ENCODE assay signal across 1 cellular context in the genomic region with DNA sequence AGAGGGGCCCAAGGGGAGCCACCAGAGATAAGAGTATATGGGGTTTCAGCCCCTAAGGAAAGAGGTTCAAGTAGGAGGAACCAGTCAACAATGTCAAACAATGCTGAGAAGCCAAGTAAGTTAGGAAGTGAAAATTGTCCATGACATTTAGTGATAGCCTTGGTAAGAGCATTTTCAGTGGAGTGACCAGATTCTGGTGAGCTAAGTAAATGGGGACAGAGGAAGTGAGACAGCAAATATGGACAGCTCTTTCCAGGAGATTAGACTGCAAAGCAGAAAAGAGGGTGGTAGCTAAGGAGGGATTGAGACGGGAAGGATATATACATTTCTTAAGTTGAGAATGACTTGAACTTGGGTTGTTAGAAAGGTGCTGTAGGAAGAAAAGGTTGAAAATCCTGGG.
TF ChIP-seq lines count a peak whose summit lies in the region.

No MANE protein-coding gene starts in this region.

TF ChIP-seq in K562, 482 proteins besides CTCF, POLR2A, EP300 and RAD21 (continued from another document and continues in another):
- TF ChIP-seq, protein P1, sequence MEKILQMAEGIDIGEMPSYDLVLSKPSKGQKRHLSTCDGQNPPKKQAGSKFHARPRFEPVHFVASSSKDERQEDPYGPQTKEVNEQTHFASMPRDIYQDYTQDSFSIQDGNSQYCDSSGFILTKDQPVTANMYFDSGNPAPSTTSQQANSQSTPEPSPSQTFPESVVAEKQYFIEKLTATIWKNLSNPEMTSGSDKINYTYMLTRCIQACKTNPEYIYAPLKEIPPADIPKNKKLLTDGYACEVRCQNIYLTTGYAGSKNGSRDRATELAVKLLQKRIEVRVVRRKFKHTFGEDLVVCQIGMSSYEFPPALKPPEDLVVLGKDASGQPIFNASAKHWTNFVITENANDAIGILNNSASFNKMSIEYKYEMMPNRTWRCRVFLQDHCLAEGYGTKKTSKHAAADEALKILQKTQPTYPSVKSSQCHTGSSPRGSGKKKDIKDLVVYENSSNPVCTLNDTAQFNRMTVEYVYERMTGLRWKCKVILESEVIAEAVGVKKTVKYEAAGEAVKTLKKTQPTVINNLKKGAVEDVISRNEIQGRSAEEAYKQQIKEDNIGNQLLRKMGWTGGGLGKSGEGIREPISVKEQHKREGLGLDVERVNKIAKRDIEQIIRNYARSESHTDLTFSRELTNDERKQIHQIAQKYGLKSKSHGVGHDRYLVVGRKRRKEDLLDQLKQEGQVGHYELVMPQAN (IDR thresholded peaks at IDR 0.05; ENCODE audit: borderline replicate concordance): no peak
- TF ChIP-seq, protein P2, sequence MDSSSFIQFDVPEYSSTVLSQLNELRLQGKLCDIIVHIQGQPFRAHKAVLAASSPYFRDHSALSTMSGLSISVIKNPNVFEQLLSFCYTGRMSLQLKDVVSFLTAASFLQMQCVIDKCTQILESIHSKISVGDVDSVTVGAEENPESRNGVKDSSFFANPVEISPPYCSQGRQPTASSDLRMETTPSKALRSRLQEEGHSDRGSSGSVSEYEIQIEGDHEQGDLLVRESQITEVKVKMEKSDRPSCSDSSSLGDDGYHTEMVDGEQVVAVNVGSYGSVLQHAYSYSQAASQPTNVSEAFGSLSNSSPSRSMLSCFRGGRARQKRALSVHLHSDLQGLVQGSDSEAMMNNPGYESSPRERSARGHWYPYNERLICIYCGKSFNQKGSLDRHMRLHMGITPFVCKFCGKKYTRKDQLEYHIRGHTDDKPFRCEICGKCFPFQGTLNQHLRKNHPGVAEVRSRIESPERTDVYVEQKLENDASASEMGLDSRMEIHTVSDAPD (CRISPR knock-in tag; IDR thresholded peaks at IDR 0.05): no peak
- TF ChIP-seq, protein P3, sequence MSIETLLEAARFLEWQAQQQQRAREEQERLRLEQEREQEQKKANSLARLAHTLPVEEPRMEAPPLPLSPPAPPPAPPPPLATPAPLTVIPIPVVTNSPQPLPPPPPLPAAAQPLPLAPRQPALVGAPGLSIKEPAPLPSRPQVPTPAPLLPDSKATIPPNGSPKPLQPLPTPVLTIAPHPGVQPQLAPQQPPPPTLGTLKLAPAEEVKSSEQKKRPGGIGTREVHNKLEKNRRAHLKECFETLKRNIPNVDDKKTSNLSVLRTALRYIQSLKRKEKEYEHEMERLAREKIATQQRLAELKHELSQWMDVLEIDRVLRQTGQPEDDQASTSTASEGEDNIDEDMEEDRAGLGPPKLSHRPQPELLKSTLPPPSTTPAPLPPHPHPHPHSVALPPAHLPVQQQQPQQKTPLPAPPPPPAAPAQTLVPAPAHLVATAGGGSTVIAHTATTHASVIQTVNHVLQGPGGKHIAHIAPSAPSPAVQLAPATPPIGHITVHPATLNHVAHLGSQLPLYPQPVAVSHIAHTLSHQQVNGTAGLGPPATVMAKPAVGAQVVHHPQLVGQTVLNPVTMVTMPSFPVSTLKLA (conservative IDR thresholded peaks at IDR 0.05): no peak
- TF ChIP-seq BHLHE40 (IDR thresholded peaks at IDR 0.05; ENCODE audit: low read length): no peak
- TF ChIP-seq MXI1 (IDR thresholded peaks at IDR 0.05; ENCODE audit: low read depth, low read length): no peak
- TF ChIP-seq, protein P4, sequence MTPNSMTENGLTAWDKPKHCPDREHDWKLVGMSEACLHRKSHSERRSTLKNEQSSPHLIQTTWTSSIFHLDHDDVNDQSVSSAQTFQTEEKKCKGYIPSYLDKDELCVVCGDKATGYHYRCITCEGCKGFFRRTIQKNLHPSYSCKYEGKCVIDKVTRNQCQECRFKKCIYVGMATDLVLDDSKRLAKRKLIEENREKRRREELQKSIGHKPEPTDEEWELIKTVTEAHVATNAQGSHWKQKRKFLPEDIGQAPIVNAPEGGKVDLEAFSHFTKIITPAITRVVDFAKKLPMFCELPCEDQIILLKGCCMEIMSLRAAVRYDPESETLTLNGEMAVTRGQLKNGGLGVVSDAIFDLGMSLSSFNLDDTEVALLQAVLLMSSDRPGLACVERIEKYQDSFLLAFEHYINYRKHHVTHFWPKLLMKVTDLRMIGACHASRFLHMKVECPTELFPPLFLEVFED (CRISPR knock-in tag; conservative IDR thresholded peaks at IDR 0.05): no peak
- no peak for TF ChIP-seq ZNF324 (CRISPR knock-in tag; IDR thresholded peaks at IDR 0.05)
- TF ChIP-seq, protein P5, sequence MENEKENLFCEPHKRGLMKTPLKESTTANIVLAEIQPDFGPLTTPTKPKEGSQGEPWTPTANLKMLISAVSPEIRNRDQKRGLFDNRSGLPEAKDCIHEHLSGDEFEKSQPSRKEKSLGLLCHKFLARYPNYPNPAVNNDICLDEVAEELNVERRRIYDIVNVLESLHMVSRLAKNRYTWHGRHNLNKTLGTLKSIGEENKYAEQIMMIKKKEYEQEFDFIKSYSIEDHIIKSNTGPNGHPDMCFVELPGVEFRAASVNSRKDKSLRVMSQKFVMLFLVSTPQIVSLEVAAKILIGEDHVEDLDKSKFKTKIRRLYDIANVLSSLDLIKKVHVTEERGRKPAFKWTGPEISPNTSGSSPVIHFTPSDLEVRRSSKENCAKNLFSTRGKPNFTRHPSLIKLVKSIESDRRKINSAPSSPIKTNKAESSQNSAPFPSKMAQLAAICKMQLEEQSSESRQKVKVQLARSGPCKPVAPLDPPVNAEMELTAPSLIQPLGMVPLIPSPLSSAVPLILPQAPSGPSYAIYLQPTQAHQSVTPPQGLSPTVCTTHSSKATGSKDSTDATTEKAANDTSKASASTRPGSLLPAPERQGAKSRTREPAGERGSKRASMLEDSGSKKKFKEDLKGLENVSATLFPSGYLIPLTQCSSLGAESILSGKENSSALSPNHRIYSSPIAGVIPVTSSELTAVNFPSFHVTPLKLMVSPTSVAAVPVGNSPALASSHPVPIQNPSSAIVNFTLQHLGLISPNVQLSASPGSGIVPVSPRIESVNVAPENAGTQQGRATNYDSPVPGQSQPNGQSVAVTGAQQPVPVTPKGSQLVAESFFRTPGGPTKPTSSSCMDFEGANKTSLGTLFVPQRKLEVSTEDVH (IDR thresholded peaks at IDR 0.05; ENCODE audit: low read depth, partially characterized antibody): no peak
- TF ChIP-seq E2F3 (CRISPR knock-in tag; IDR thresholded peaks at IDR 0.05): no peak
- TF ChIP-seq EZH2 (IDR thresholded peaks at IDR 0.05; ENCODE audit: borderline replicate concordance, low read depth, low read length): no peak
- no peak for TF ChIP-seq U2AF1 (optimal IDR thresholded peaks at IDR 0.05; ENCODE audit: low read depth, low read length)
- TF ChIP-seq, protein P6, sequence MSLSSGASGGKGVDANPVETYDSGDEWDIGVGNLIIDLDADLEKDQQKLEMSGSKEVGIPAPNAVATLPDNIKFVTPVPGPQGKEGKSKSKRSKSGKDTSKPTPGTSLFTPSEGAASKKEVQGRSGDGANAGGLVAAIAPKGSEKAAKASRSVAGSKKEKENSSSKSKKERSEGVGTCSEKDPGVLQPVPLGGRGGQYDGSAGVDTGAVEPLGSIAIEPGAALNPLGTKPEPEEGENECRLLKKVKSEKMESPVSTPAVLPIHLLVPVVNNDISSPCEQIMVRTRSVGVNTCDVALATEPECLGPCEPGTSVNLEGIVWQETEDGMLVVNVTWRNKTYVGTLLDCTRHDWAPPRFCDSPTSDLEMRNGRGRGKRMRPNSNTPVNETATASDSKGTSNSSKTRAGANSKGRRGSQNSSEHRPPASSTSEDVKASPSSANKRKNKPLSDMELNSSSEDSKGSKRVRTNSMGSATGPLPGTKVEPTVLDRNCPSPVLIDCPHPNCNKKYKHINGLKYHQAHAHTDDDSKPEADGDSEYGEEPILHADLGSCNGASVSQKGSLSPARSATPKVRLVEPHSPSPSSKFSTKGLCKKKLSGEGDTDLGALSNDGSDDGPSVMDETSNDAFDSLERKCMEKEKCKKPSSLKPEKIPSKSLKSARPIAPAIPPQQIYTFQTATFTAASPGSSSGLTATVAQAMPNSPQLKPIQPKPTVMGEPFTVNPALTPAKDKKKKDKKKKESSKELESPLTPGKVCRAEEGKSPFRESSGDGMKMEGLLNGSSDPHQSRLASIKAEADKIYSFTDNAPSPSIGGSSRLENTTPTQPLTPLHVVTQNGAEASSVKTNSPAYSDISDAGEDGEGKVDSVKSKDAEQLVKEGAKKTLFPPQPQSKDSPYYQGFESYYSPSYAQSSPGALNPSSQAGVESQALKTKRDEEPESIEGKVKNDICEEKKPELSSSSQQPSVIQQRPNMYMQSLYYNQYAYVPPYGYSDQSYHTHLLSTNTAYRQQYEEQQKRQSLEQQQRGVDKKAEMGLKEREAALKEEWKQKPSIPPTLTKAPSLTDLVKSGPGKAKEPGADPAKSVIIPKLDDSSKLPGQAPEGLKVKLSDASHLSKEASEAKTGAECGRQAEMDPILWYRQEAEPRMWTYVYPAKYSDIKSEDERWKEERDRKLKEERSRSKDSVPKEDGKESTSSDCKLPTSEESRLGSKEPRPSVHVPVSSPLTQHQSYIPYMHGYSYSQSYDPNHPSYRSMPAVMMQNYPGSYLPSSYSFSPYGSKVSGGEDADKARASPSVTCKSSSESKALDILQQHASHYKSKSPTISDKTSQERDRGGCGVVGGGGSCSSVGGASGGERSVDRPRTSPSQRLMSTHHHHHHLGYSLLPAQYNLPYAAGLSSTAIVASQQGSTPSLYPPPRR (CRISPR knock-in tag; IDR thresholded peaks at IDR 0.05; ENCODE audit: borderline replicate concordance): no peak
- TF ChIP-seq, protein P7, sequence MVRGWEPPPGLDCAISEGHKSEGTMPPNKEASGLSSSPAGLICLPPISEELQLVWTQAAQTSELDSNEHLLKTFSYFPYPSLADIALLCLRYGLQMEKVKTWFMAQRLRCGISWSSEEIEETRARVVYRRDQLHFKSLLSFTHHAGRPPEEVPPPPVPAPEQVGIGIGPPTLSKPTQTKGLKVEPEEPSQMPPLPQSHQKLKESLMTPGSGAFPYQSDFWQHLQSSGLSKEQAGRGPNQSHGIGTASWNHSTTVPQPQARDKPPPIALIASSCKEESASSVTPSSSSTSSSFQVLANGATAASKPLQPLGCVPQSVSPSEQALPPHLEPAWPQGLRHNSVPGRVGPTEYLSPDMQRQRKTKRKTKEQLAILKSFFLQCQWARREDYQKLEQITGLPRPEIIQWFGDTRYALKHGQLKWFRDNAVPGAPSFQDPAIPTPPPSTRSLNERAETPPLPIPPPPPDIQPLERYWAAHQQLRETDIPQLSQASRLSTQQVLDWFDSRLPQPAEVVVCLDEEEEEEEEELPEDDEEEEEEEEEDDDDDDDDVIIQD (CRISPR knock-in tag; IDR thresholded peaks at IDR 0.05): no peak
- no peak for TF ChIP-seq ILF3 (IDR thresholded peaks at IDR 0.05; ENCODE audit: borderline replicate concordance)
- TF ChIP-seq SMARCA5 (IDR thresholded peaks at IDR 0.05): no peak
- TF ChIP-seq SP1 (CRISPR knock-in tag; IDR thresholded peaks at IDR 0.05): no peak
- no peak for TF ChIP-seq ZNF668 (CRISPR knock-in tag; IDR thresholded peaks at IDR 0.05)
- TF ChIP-seq, protein P8, sequence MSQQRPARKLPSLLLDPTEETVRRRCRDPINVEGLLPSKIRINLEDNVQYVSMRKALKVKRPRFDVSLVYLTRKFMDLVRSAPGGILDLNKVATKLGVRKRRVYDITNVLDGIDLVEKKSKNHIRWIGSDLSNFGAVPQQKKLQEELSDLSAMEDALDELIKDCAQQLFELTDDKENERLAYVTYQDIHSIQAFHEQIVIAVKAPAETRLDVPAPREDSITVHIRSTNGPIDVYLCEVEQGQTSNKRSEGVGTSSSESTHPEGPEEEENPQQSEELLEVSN (IDR thresholded peaks at IDR 0.05; ENCODE audit: borderline replicate concordance in 1 of 2, extremely low read depth in 1 of 2, insufficient read depth in 1 of 2, insufficient read length in 1 of 2, low read depth in 1 of 2, low read length in 1 of 2, poor library complexity in 1 of 2, severe bottlenecking in 1 of 2): no peak
- no peak for TF ChIP-seq NFRKB (IDR thresholded peaks at IDR 0.05; ENCODE audit: low read depth)
- peak; percentile 59 for TF ChIP-seq MAFK (IDR thresholded peaks at IDR 0.05; ENCODE audit: low read length)
- no peak for TF ChIP-seq CEBPG (CRISPR knock-in tag; IDR thresholded peaks at IDR 0.05)
- TF ChIP-seq CEBPG (tag; conservative IDR thresholded peaks at IDR 0.05 in 1 of 2, IDR thresholded peaks at IDR 0.05 in 1 of 2): no peak
- no peak for TF ChIP-seq ELF4 (CRISPR knock-in tag; IDR thresholded peaks at IDR 0.05)
- TF ChIP-seq HDAC2 (IDR thresholded peaks at IDR 0.05): 0 out of 2 replicates have a peak, but pooled peaks have one; percentile 20
- no peak for TF ChIP-seq FOXA3 (CRISPR knock-in tag; conservative IDR thresholded peaks at IDR 0.05 in 1 of 2, IDR thresholded peaks at IDR 0.05 in 1 of 2)
- no peak for TF ChIP-seq CSDE1 (IDR thresholded peaks at IDR 0.05)
- TF ChIP-seq CHD1 (IDR thresholded peaks at IDR 0.05; ENCODE audit: low read length): no peak
- TF ChIP-seq ZNF583 (CRISPR knock-in tag; IDR thresholded peaks at IDR 0.05): no peak
- TF ChIP-seq ZNF175 (CRISPR knock-in tag; IDR thresholded peaks at IDR 0.05; ENCODE audit: low read depth): no peak
- no peak for TF ChIP-seq MYBL2 (IDR thresholded peaks at IDR 0.05; ENCODE audit: low read depth)
- no peak for TF ChIP-seq MYBL2 (CRISPR knock-in tag; IDR thresholded peaks at IDR 0.05; ENCODE audit: borderline replicate concordance)
- TF ChIP-seq, protein P9, sequence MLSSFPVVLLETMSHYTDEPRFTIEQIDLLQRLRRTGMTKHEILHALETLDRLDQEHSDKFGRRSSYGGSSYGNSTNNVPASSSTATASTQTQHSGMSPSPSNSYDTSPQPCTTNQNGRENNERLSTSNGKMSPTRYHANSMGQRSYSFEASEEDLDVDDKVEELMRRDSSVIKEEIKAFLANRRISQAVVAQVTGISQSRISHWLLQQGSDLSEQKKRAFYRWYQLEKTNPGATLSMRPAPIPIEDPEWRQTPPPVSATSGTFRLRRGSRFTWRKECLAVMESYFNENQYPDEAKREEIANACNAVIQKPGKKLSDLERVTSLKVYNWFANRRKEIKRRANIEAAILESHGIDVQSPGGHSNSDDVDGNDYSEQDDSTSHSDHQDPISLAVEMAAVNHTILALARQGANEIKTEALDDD (IDR thresholded peaks at IDR 0.05): peak; percentile 35; the same call in 1 of the 2 replicates
- TF ChIP-seq, protein P10, sequence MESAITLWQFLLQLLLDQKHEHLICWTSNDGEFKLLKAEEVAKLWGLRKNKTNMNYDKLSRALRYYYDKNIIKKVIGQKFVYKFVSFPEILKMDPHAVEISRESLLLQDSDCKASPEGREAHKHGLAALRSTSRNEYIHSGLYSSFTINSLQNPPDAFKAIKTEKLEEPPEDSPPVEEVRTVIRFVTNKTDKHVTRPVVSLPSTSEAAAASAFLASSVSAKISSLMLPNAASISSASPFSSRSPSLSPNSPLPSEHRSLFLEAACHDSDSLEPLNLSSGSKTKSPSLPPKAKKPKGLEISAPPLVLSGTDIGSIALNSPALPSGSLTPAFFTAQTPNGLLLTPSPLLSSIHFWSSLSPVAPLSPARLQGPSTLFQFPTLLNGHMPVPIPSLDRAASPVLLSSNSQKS (CRISPR knock-in tag; IDR thresholded peaks at IDR 0.05): no peak
- TF ChIP-seq DACH1 (IDR thresholded peaks at IDR 0.05; ENCODE audit: partially characterized antibody): no peak
- TF ChIP-seq ETV1 (tag; conservative IDR thresholded peaks at IDR 0.05; ENCODE audit: low read depth): peak; percentile 65
- no peak for TF ChIP-seq FOXM1 (IDR thresholded peaks at IDR 0.05; ENCODE audit: low read depth)
- no peak for TF ChIP-seq FOXM1 (CRISPR knock-in tag; IDR thresholded peaks at IDR 0.05; ENCODE audit: low read depth)
- no peak for TF ChIP-seq ZNF644 (tag; IDR thresholded peaks at IDR 0.05; ENCODE audit: low read depth)
- TF ChIP-seq, protein P11, sequence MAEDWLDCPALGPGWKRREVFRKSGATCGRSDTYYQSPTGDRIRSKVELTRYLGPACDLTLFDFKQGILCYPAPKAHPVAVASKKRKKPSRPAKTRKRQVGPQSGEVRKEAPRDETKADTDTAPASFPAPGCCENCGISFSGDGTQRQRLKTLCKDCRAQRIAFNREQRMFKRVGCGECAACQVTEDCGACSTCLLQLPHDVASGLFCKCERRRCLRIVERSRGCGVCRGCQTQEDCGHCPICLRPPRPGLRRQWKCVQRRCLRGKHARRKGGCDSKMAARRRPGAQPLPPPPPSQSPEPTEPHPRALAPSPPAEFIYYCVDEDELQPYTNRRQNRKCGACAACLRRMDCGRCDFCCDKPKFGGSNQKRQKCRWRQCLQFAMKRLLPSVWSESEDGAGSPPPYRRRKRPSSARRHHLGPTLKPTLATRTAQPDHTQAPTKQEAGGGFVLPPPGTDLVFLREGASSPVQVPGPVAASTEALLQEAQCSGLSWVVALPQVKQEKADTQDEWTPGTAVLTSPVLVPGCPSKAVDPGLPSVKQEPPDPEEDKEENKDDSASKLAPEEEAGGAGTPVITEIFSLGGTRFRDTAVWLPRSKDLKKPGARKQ (CRISPR knock-in tag; IDR thresholded peaks at IDR 0.05): no peak
